In the genomic region with DNA sequence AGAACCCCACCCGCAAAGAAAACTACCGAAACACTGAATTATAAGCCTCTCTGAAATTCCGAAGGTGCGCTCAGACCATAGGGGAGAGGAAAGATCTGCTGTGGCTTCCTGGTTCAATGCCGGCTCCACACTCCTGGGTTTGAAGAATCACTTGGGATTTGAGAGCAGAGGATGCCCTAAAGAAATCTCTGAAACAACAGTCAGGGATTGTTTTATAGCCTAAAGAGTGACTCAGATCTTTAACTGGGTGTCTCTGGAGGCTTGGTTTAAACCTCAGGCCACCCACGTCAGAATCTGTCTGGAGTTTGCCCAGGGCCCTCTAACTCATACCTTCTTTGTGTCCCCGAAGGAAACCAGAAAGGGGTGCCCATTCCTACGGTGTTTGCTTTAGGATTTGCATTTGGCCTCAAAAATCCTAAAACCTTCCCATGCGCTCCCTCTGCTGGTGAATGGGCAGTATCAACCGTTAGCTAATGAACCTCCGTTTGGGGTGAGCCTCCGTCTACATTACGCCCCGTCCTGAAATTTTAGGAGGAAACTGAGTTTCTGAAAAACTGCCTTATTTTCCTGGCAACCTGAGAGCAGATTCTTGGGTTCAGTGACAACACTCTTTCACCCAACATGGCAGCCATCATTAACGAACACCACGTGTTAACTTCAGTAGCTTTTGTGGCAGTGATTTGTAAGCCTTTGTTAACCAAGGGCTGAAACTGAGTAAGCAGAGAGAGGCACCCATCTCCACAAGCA, we compare ENCODE assay signal across 8 cellular contexts. TPM values are rescaled to one million over a fixed set of nuclear protein-coding genes. Genes with fewer than 3 reads are reported as not detected.
DNase-seq lines count a peak whose midpoint lies in the region; ATAC-seq and TF ChIP-seq lines count a peak whose summit lies in the region.
"Not testable (repeated sequence)": the region's sequence is repeated elsewhere in the genome, so short reads cannot be mapped to it uniquely, and the experiment has no call there.

No MANE protein-coding gene starts in this region.

- not testable (repeated sequence) for H3K27me3 Mint-ChIP-seq in type B pancreatic cell

- H3K36me3 Mint-ChIP-seq in type B pancreatic cell: not testable (repeated sequence)

- peak overlapping the region; percentile 85 for H3K4me3 Mint-ChIP-seq in type B pancreatic cell

- not testable (repeated sequence) for H3K9me3 ChIP-seq in iPS-15b (ENCODE audit: control insufficient read depth, insufficient read depth, low read length)

- H3K27me3 ChIP-seq in GM06990 (replicated peaks; ENCODE audit: control insufficient read depth, insufficient read depth, low read length); iPS-15b (ENCODE audit: control insufficient read depth, insufficient read depth, low read length): not testable (repeated sequence)

- TF ChIP-seq CTCF in GM06990 (IDR thresholded peaks at IDR 0.05; ENCODE audit: insufficient read depth, low read length, poor library complexity, severe bottlenecking) (peak; percentile 69), type B pancreatic cell (conservative IDR thresholded peaks at IDR 0.05) (peak; percentile 84)

- DNase-seq in GM06990 (ENCODE audit: extremely low read depth, insufficient read length); type B pancreatic cell (ENCODE audit: extremely low spot score, unreplicated experiment): not testable (repeated sequence)
- DNase-seq in NCI-H82 treated with DMSO at 0.1 percent for 48 hours (lab: John Stamatoyannopoulos, UW; ENCODE audit: unreplicated experiment) (peak; percentile 12), renal cortical epithelial cell (ENCODE audit: low read depth) (peak; percentile 5)
- DNase-seq in activated CD4-positive, alpha-beta T cell treated with anti-CD3 and anti-CD28 coated beads, Interleukin-2, amount 50 U/mL, for 4 hours: peak; percentile 19 to 27
- peak; percentile 30 for DNase-seq in central memory CD4-positive, alpha-beta T cell

- H3K36me3 ChIP-seq in GM06990 (ENCODE audit: control insufficient read depth, insufficient read depth, low read length); iPS-15b (ENCODE audit: control insufficient read depth, insufficient read depth, low read length): not testable (repeated sequence)

- peak; percentile 78 for ATAC-seq in HG02870 (IDR thresholded peaks at IDR 0.05; ENCODE audit: unreplicated experiment)

- H3K4me3 ChIP-seq in GM06990 (replicated peaks; ENCODE audit: low read depth, low read length); iPS-15b (ENCODE audit: low read depth, low read length): not testable (repeated sequence)

- not testable (repeated sequence) for H3K9me3 Mint-ChIP-seq in type B pancreatic cell

- H3K4me1 Mint-ChIP-seq in type B pancreatic cell (ENCODE audit: unreplicated experiment): peaks cover 11% of the 10 kb centered on the region

- not testable (repeated sequence) for H3K4me1 ChIP-seq in iPS-15b (ENCODE audit: control insufficient read depth, insufficient read depth, low read length)

- H3K9ac ChIP-seq in iPS-15b (ENCODE audit: low read depth, low read length): peak overlapping the region; percentile 74

- peak overlapping the region; percentile 88 for H3K27ac Mint-ChIP-seq in type B pancreatic cell

RNA-seq across cellular contexts. Expression of gene GYG2, which starts 16.4 kb away (rescaled TPM):
- 0.69 and 3.2 TPM in 2 replicates for total RNA-seq in renal cortical epithelial cell
- total RNA-seq in type B pancreatic cell (ENCODE audit: low replicate concordance): 19.7 and 49.2 TPM in 2 replicates
